Comparison of ENCODE assay signal across 10 cellular contexts in the genomic region with DNA sequence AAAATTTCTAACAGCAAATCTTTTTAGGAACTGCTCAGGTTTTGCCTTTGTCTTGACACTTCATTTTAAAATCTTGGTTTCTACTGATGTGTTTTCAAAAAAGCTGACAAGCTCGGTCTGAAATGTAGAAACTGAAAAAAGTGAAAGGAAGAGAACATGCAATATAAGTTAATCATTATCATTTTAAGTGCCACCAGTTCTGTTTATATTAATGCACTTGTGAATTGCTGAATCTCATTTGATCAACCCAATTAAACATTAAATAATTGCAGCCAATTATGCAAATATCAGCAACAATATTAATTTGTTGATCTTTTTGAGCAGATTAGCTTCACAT.
DNase-seq lines count a peak whose midpoint lies in the region; ATAC-seq and TF ChIP-seq lines count a peak whose summit lies in the region.
"Had no signal": no experiment of that assay in that cellular context is flagged by ENCODE, and none has a peak within 500 bp of the region (broad histone marks: within the 10 kb centered on the region; RNA-seq: fewer than 3 reads in every experiment).

No MANE protein-coding gene starts in this region.

- peak overlapping the region; percentile 1 for H3K4me3 ChIP-seq in upper lobe of right lung

- H3K36me3 ChIP-seq in upper lobe of right lung = no peaks in the 10 kb centered on the region

- POLR2A ChIA-PET in activated CD8-positive, alpha-beta T cell treated with anti-CD3 and anti-CD28 coated beads, Interleukin-2, amount 10 ng/mL, durations not matched to agents 7 days and 5 days (lab: Charles Lee) = no interaction called here

- H3K27ac ChIP-seq in upper lobe of right lung = peak overlapping the region; percentile 4

- intact Hi-C loops in upper lobe of right lung (cut with DNase I) = no loop called here

- no peaks in the 10 kb centered on the region for H3K27me3 ChIP-seq in upper lobe of right lung

- peaks cover 2% of the 10 kb centered on the region for H3K27me3 Mint-ChIP-seq in activated naive CD4-positive, alpha-beta T cell treated with anti-CD3 and anti-CD28 coated beads, Interleukin-2, amount 50 U/mL, for 24 hours
- H3K27me3 Mint-ChIP-seq in activated CD8-positive, alpha-beta T cell treated with anti-CD3 and anti-CD28 coated beads, Interleukin-2, amount 10 ng/mL, durations not matched to agents 7 days and 5 days (ENCODE audit: low read depth) = no peaks in the 10 kb centered on the region

- H3K36me3 Mint-ChIP-seq in activated naive CD4-positive, alpha-beta T cell treated with anti-CD3 and anti-CD28 coated beads, Interleukin-2, amount 50 U/mL, for 24 hours = peaks cover 2% of the 10 kb centered on the region
- peaks cover 0 to 2% of the 10 kb centered on the region in 2 donors for H3K36me3 Mint-ChIP-seq in activated naive CD4-positive, alpha-beta T cell treated with anti-CD3 and anti-CD28 coated beads, Interleukin-2, amount 50 U/mL, for 72 hours
- peaks cover 8% of the 10 kb centered on the region for H3K36me3 Mint-ChIP-seq in activated CD8-positive, alpha-beta T cell treated with anti-CD3 and anti-CD28 coated beads, Interleukin-2, amount 10 ng/mL, durations not matched to agents 7 days and 5 days (ENCODE audit: low read depth)

- CTCF ChIA-PET in activated CD8-positive, alpha-beta T cell treated with anti-CD3 and anti-CD28 coated beads, Interleukin-2, amount 10 ng/mL, durations not matched to agents 7 days and 5 days (lab: Charles Lee) = interaction anchor here (1.3 kb wide), 1 partner anchor 20 kb away, joined by 4 read pairs; no protein-coding TSS in a partner anchor

- peaks cover 26% of the 10 kb centered on the region for H3K4me1 Mint-ChIP-seq in activated naive CD4-positive, alpha-beta T cell treated with anti-CD3 and anti-CD28 coated beads, Interleukin-2, amount 50 U/mL, for 24 hours
- peaks cover 19% of the 10 kb centered on the region for H3K4me1 Mint-ChIP-seq in activated CD8-positive, alpha-beta T cell treated with anti-CD3 and anti-CD28 coated beads, Interleukin-2, amount 10 ng/mL, durations not matched to agents 7 days and 5 days (ENCODE audit: low read depth)

- peaks cover 5% of the 10 kb centered on the region for H3K4me1 ChIP-seq in upper lobe of right lung

- peak overlapping the region; percentile 82 for H3K4me3 Mint-ChIP-seq in activated naive CD4-positive, alpha-beta T cell treated with anti-CD3 and anti-CD28 coated beads, Interleukin-2, amount 50 U/mL, for 24 hours
- peak overlapping the region; percentile 76 for H3K4me3 Mint-ChIP-seq in activated CD8-positive, alpha-beta T cell treated with anti-CD3 and anti-CD28 coated beads, Interleukin-2, amount 10 ng/mL, durations not matched to agents 7 days and 5 days

- no peak for TF ChIP-seq CTCF in upper lobe of right lung (IDR thresholded peaks at IDR 0.05)

- ATAC-seq in activated naive CD4-positive, alpha-beta T cell treated with anti-CD3 and anti-CD28 coated beads, Interleukin-2, amount 50 U/mL, for 72 hours = no peak
- ATAC-seq in HG02973 (IDR thresholded peaks at IDR 0.05; ENCODE audit: unreplicated experiment) (peak; percentile 17), upper lobe of right lung (no peak)
- no peak for ATAC-seq in activated CD8-positive, alpha-beta T cell treated with anti-CD3 and anti-CD28 coated beads, Interleukin-2, amount 10 ng/mL, durations not matched to agents 7 days and 5 days

- H3K9me3 ChIP-seq in upper lobe of right lung = no peaks in the 10 kb centered on the region

- H3K27ac Mint-ChIP-seq in activated naive CD4-positive, alpha-beta T cell treated with anti-CD3 and anti-CD28 coated beads, Interleukin-2, amount 50 U/mL, for 24 hours = no peak overlapping the region
- H3K27ac Mint-ChIP-seq in activated naive CD4-positive, alpha-beta T cell treated with anti-CD3 and anti-CD28 coated beads, Interleukin-2, amount 50 U/mL, for 72 hours = peak overlapping the region in 1 of 2 donors; percentile 85
- H3K27ac Mint-ChIP-seq in activated CD8-positive, alpha-beta T cell treated with anti-CD3 and anti-CD28 coated beads, Interleukin-2, amount 10 ng/mL, durations not matched to agents 7 days and 5 days = peak overlapping the region; percentile 81

- peaks cover 15% of the 10 kb centered on the region for H3K9me3 Mint-ChIP-seq in activated naive CD4-positive, alpha-beta T cell treated with anti-CD3 and anti-CD28 coated beads, Interleukin-2, amount 50 U/mL, for 24 hours
- no peaks in the 10 kb centered on the region for H3K9me3 Mint-ChIP-seq in activated naive CD4-positive, alpha-beta T cell treated with anti-CD3 and anti-CD28 coated beads, Interleukin-2, amount 50 U/mL, for 72 hours
- H3K9me3 Mint-ChIP-seq in activated CD8-positive, alpha-beta T cell treated with anti-CD3 and anti-CD28 coated beads, Interleukin-2, amount 10 ng/mL, durations not matched to agents 7 days and 5 days (ENCODE audit: insufficient read depth) = no peaks in the 10 kb centered on the region

- DNase-seq in activated naive CD4-positive, alpha-beta T cell treated with anti-CD3 and anti-CD28 coated beads, Interleukin-2, amount 50 U/mL, for 72 hours (ENCODE audit: low spot score in 2 of 2) = no peak
- DNase-seq in activated CD8-positive, alpha-beta T cell treated with anti-CD3 and anti-CD28 coated beads, Interleukin-2, amount 10 ng/mL, durations not matched to agents 7 days and 5 days = no peak
- no peak for DNase-seq in upper lobe of right lung
- no peak for DNase-seq in NCI-H2227 treated with DMSO at 0.1 percent for 48 hours (lab: John Stamatoyannopoulos, UW)
- DNase-seq in activated CD4-positive, CD25-positive, alpha-beta regulatory T cell (lab: John Stamatoyannopoulos, UW) = no peak
- no peak for DNase-seq in middle frontal gyrus (ENCODE audit: extremely low spot score, low spot score)
- DNase-seq: activated gamma-delta T cell treated with Interleukin-2 at 50 U/mL for 16 hours, nucleus accumbens had no signal
